16 cellular contexts compared by ENCODE assay signal in the genomic region with DNA sequence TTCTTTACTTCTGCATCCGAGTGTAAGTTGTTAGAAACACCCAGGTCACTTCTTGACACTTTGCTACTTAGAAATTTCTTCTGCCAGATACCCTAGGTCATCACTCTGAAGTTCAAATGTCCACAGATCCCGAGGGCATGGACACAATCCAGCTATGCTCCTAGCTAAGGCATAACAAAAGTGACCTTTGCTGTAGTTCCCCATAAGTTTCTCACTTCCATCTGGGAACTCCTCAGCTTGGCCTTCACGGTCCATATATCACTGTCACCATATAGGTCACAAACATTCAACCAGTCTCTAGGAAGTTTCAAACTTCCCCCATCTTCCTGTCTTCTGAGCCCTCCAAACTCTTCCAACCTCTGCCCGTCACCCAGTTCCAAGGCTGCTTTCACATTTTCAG.
DNase-seq lines count a peak whose midpoint lies in the region; ATAC-seq and TF ChIP-seq lines count a peak whose summit lies in the region.
"Had no signal": no experiment of that assay in that cellular context is flagged by ENCODE, and none has a peak within 500 bp of the region (broad histone marks: within the 10 kb centered on the region; RNA-seq: fewer than 3 reads in every experiment).

No MANE protein-coding gene starts in this region.

- no peaks in the 10 kb centered on the region for H4K20me1 ChIP-seq in GM23338 (replicated peaks; ENCODE audit: insufficient read depth)

- H3K9me3 Mint-ChIP-seq in GM23338 (peaks cover 15% of the 10 kb centered on the region), nephron progenitor cell (peaks cover 19% of the 10 kb centered on the region)
- H3K9me3 Mint-ChIP-seq in stimulated activated naive B cell treated with anti-CD40 and anti-IgM and Interleukin-4, amounts not matched to agents 10 μg/mL and 1 μg/mL and 100 μg/mL, for 72 hours = peaks cover 3% of the 10 kb centered on the region in 2 donors

- TF ChIP-seq CTCF in GM23338 (conservative IDR thresholded peaks at IDR 0.05; ENCODE audit: low read depth in 2 of 2) = no peak
- no peak for TF ChIP-seq CTCF in nephron progenitor cell (IDR thresholded peaks at IDR 0.05)

- 0 out of 2 replicates have a peak, but pooled peaks cover 4% of the 10 kb centered on the region for H3K9me2 ChIP-seq in GM23338 (ENCODE audit: insufficient read depth)

- no peaks in the 10 kb centered on the region for H3K27me3 ChIP-seq in GM23338 (ENCODE audit: insufficient read depth)

- H3K4me1 ChIP-seq in GM23338 (ENCODE audit: insufficient read depth) = no peaks in the 10 kb centered on the region
- H3K4me1 ChIP-seq: Caco-2, HAP-1 had no signal

- H2AFZ ChIP-seq in GM23338 = peak overlapping the region; percentile 4

- H3K36me3 ChIP-seq in GM23338 (ENCODE audit: insufficient read depth) = no peaks in the 10 kb centered on the region; the same call in 1 of the 2 replicates
- H3K36me3 ChIP-seq: HAP-1 had no signal

- H3K4me3 Mint-ChIP-seq in GM23338 (no peak overlapping the region), nephron progenitor cell (peak overlapping the region; percentile 1)
- no peak overlapping the region for H3K4me3 Mint-ChIP-seq in stimulated activated naive B cell treated with anti-CD40 and anti-IgM and Interleukin-4, amounts not matched to agents 10 μg/mL and 1 μg/mL and 100 μg/mL, for 72 hours
- H3K4me3 Mint-ChIP-seq: CD4-positive, alpha-beta memory T cell; HFFc6 had no signal

- no peaks in the 10 kb centered on the region for H3K79me2 ChIP-seq in GM23338 (replicated peaks; ENCODE audit: insufficient read depth)

- H3K4me3 ChIP-seq in GM23338 = no peak overlapping the region
- H3K4me3 ChIP-seq: GM12878, HAP-1 had no signal

- H3K4me1 Mint-ChIP-seq in GM23338 (peaks cover 8% of the 10 kb centered on the region), nephron progenitor cell (peaks cover 6% of the 10 kb centered on the region)
- peaks cover 16 to 17% of the 10 kb centered on the region in 2 donors for H3K4me1 Mint-ChIP-seq in stimulated activated naive B cell treated with anti-CD40 and anti-IgM and Interleukin-4, amounts not matched to agents 10 μg/mL and 1 μg/mL and 100 μg/mL, for 72 hours

- H3K36me3 Mint-ChIP-seq in GM23338 (ENCODE audit: low read depth) = no peaks in the 10 kb centered on the region
- H3K36me3 Mint-ChIP-seq in nephron progenitor cell (ENCODE audit: low read depth) = no peaks in the 10 kb centered on the region
- peaks cover 2 to 5% of the 10 kb centered on the region in 2 donors for H3K36me3 Mint-ChIP-seq in stimulated activated naive B cell treated with anti-CD40 and anti-IgM and Interleukin-4, amounts not matched to agents 10 μg/mL and 1 μg/mL and 100 μg/mL, for 72 hours
- H3K36me3 Mint-ChIP-seq: CD4-positive, alpha-beta memory T cell had no signal

- H3K27me3 Mint-ChIP-seq in GM23338 (ENCODE audit: insufficient read depth, low read depth, poor library complexity) (no peaks in the 10 kb centered on the region), nephron progenitor cell (ENCODE audit: low read depth, poor library complexity) (peaks cover 7% of the 10 kb centered on the region)
- no peaks in the 10 kb centered on the region for H3K27me3 Mint-ChIP-seq in stimulated activated naive B cell treated with anti-CD40 and anti-IgM and Interleukin-4, amounts not matched to agents 10 μg/mL and 1 μg/mL and 100 μg/mL, for 72 hours
- H3K27me3 Mint-ChIP-seq: CD4-positive, alpha-beta memory T cell had no signal

- in situ Hi-C loops in SK-MEL-5 (cut with HindIII; ENCODE audit: low pct_unique_long_range_greater_than_20kb, low sequenced_read_pairs) = no loop called here

- DNase-seq in GM23338 (ENCODE audit: low spot score) = no peak
- peak; percentile 27 for DNase-seq in SK-MEL-5 (ENCODE audit: low read depth, low spot score)
- DNase-seq in nephron progenitor cell = no peak
- DNase-seq in stimulated activated naive B cell treated with anti-CD40 and anti-IgM and Interleukin-4, amounts not matched to agents 10 μg/mL and 1 μg/mL and 100 μg/mL, for 72 hours = no peak
- no peak for DNase-seq in ecto neural progenitor cell (ENCODE audit: low spot score)
- DNase-seq: C1 segment of cervical spinal cord; Caco-2; CD4-positive, alpha-beta memory T cell; DMS79; EL; GDM1; GOT3; HFFc6 had no signal

- no peaks in the 10 kb centered on the region for H3F3A ChIP-seq in GM23338 (replicated peaks; ENCODE audit: low read depth)

- H3K4me2 ChIP-seq in GM23338 = no peak overlapping the region; the same call in 1 of the 2 replicates

- ATAC-seq in GM23338 (no peak), HG02970 (IDR thresholded peaks at IDR 0.05; ENCODE audit: low FRiP score, unreplicated experiment) (no peak)
- ATAC-seq in stimulated activated naive B cell treated with anti-CD40 and anti-IgM and Interleukin-4, amounts not matched to agents 10 μg/mL and 1 μg/mL and 100 μg/mL, for 72 hours (replicated peaks) = peak; percentile 53 to 59
- ATAC-seq: GM12878 had no signal

- no peak overlapping the region for H3K27ac Mint-ChIP-seq in GM23338
- no peak overlapping the region for H3K27ac Mint-ChIP-seq in nephron progenitor cell
- peak overlapping the region; percentile 75 for H3K27ac Mint-ChIP-seq in stimulated activated naive B cell treated with anti-CD40 and anti-IgM and Interleukin-4, amounts not matched to agents 10 μg/mL and 1 μg/mL and 100 μg/mL, for 72 hours
- H3K27ac Mint-ChIP-seq: HFFc6 had no signal

- H3K27ac ChIP-seq in GM23338 (ENCODE audit: low read depth) = no peak overlapping the region

TF ChIP-seq in GM23338, 12 proteins besides CTCF, POLR2A, EP300 and RAD21 (continues in another document):
- TF ChIP-seq JUNB (IDR thresholded peaks at IDR 0.05; ENCODE audit: unreplicated experiment) (no peak), ZNF331 (CRISPR knock-in tag; IDR thresholded peaks at IDR 0.05; ENCODE audit: low read depth) (no peak), EZH2phosphoT487 (IDR thresholded peaks at IDR 0.05; ENCODE audit: unreplicated experiment) (no peak)
- TF ChIP-seq, protein P1, sequence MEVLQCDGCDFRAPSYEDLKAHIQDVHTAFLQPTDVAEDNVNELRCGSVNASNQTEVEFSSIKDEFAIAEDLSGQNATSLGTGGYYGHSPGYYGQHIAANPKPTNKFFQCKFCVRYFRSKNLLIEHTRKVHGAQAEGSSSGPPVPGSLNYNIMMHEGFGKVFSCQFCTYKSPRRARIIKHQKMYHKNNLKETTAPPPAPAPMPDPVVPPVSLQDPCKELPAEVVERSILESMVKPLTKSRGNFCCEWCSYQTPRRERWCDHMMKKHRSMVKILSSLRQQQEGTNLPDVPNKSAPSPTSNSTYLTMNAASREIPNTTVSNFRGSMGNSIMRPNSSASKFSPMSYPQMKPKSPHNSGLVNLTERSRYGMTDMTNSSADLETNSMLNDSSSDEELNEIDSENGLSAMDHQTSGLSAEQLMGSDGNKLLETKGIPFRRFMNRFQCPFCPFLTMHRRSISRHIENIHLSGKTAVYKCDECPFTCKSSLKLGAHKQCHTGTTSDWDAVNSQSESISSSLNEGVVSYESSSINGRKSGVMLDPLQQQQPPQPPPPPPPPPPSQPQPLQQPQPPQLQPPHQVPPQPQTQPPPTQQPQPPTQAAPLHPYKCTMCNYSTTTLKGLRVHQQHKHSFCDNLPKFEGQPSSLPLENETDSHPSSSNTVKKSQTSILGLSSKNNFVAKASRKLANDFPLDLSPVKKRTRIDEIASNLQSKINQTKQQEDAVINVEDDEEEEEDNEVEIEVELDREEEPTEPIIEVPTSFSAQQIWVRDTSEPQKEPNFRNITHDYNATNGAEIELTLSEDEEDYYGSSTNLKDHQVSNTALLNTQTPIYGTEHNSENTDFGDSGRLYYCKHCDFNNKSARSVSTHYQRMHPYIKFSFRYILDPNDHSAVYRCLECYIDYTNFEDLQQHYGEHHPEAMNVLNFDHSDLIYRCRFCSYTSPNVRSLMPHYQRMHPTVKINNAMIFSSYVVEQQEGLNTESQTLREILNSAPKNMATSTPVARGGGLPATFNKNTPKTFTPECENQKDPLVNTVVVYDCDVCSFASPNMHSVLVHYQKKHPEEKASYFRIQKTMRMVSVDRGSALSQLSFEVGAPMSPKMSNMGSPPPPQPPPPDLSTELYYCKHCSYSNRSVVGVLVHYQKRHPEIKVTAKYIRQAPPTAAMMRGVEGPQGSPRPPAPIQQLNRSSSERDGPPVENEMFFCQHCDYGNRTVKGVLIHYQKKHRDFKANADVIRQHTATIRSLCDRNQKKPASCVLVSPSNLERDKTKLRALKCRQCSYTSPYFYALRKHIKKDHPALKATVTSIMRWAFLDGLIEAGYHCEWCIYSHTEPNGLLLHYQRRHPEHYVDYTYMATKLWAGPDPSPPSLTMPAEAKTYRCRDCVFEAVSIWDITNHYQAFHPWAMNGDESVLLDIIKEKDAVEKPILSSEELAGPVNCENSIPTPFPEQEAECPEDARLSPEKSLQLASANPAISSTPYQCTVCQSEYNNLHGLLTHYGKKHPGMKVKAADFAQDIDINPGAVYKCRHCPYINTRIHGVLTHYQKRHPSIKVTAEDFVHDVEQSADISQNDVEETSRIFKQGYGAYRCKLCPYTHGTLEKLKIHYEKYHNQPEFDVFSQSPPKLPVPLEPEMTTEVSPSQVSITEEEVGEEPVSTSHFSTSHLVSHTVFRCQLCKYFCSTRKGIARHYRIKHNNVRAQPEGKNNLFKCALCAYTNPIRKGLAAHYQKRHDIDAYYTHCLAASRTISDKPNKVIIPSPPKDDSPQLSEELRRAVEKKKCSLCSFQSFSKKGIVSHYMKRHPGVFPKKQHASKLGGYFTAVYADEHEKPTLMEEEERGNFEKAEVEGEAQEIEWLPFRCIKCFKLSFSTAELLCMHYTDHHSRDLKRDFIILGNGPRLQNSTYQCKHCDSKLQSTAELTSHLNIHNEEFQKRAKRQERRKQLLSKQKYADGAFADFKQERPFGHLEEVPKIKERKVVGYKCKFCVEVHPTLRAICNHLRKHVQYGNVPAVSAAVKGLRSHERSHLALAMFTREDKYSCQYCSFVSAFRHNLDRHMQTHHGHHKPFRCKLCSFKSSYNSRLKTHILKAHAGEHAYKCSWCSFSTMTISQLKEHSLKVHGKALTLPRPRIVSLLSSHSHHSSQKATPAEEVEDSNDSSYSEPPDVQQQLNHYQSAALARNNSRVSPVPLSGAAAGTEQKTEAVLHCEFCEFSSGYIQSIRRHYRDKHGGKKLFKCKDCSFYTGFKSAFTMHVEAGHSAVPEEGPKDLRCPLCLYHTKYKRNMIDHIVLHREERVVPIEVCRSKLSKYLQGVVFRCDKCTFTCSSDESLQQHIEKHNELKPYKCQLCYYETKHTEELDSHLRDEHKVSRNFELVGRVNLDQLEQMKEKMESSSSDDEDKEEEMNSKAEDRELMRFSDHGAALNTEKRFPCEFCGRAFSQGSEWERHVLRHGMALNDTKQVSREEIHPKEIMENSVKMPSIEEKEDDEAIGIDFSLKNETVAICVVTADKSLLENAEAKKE (CRISPR knock-in tag; IDR thresholded peaks at IDR 0.05) = no peak

Comparison
In these comparisons a context has a peak if more than half of its experiments do, and no peak if none do; other contexts are left out.
1. ATAC-seq: peak in stimulated activated naive B cell treated with anti-CD40 and anti-IgM and Interleukin-4, amounts not matched to agents 10 μg/mL and 1 μg/mL and 100 μg/mL, for 72 hours (2 of 2); none in GM23338 (single experiment) and HG02970 (single experiment).